ENCODE assay signal across 29 cellular contexts in genomic region chr6:143127941-143128340, GRCh38.
"Had no signal": no experiment of that assay in that cellular context is flagged by ENCODE, and none has a peak within 500 bp of the region (broad histone marks: within the 10 kb centered on the region; RNA-seq: fewer than 3 reads in every experiment).

No MANE protein-coding gene starts in this region.

- H3K27me3 Mint-ChIP-seq: naive thymus-derived CD8-positive, alpha-beta T cell; progenitor cell of endocrine pancreas; stimulated activated naive B cell treated with anti-CD40 and anti-IgM and Interleukin-4, amounts not matched to agents 10 μg/mL and 1 μg/mL and 100 μg/mL, for 72 hours had no signal

- FAIRE-seq: kidney had no signal

- H3K9me3 ChIP-seq: ovary, testis, thyroid gland had no signal

- H3K4me1 ChIP-seq: left lung, lower lobe of right lung, right atrium auricular region, stomach, testis, thyroid gland, transverse colon, upper lobe of left lung, vagina had no signal

- DNase-seq: hypothalamus; immature natural killer cell; kidney; left colon; left lung; lower lobe of right lung; mammary epithelial cell; mesenchymal stem cell; naive thymus-derived CD8-positive, alpha-beta T cell; nucleus accumbens; ovary; stimulated activated CD4-positive, alpha-beta T cell treated with anti-CD3 and anti-CD28 coated beads, Interleukin-12 subunit alpha, Interleukin-12 subunit beta, amount 100 ng/mL, for 4 hours; stimulated activated CD4-positive, alpha-beta T cell treated with anti-CD3 and anti-CD28 coated beads, Interleukin-15, amount 100 ng/mL, for 24 hours; stimulated activated CD4-positive, alpha-beta T cell treated with anti-CD3 and anti-CD28 coated beads, Interleukin-2, amount 100 ng/mL, for 24 hours; stimulated activated CD4-positive, alpha-beta T cell treated with anti-CD3 and anti-CD28 coated beads, Interleukin-4, amount 100 ng/mL, for 1 hour; stimulated activated naive B cell treated with anti-CD40 and anti-IgM and Interleukin-4, amounts not matched to agents 10 μg/mL and 1 μg/mL and 100 μg/mL, for 72 hours; stimulated activated naive CD8-positive, alpha-beta T cell treated with anti-CD3 and anti-CD28 coated beads, Interleukin-15, Interleukin-2, amounts not matched to agents 100 U/mL and 50 U/mL, for 24 hours; stomach; testis; thyroid gland; transverse colon; upper lobe of left lung had no signal

- H3K4me3 ChIP-seq: left lung, lower lobe of right lung, ovary, right atrium auricular region, skin epidermis, stomach, testis, thyroid gland, transverse colon, upper lobe of left lung, vagina had no signal

- ATAC-seq: left colon; left lung; lower lobe of right lung; naive thymus-derived CD8-positive, alpha-beta T cell; sciatic nerve; stimulated activated naive B cell treated with anti-CD40 and anti-IgM and Interleukin-4, amounts not matched to agents 10 μg/mL and 1 μg/mL and 100 μg/mL, for 72 hours; stimulated activated naive CD8-positive, alpha-beta T cell treated with anti-CD3 and anti-CD28 coated beads, Interleukin-15, Interleukin-2, amounts not matched to agents 100 U/mL and 50 U/mL, for 24 hours had no signal

- H3K27ac ChIP-seq: left lung, lower lobe of right lung, ovary, right atrium auricular region, skin epidermis, stomach, testis, thyroid gland, transverse colon, upper lobe of left lung, vagina had no signal

- H3K27me3 ChIP-seq: left lung, ovary, right atrium auricular region, stomach, testis, thyroid gland, transverse colon, upper lobe of left lung, vagina had no signal

- H3K4me1 Mint-ChIP-seq: immature natural killer cell; naive thymus-derived CD8-positive, alpha-beta T cell; nephron; neural crest cell had no signal

- H3K36me3 ChIP-seq: left lung, lower lobe of right lung, ovary, right atrium auricular region, thyroid gland, transverse colon, upper lobe of left lung had no signal

- H3K4me3 Mint-ChIP-seq: immature natural killer cell; naive thymus-derived CD8-positive, alpha-beta T cell; nephron; neural crest cell; stimulated activated naive B cell treated with anti-CD40 and anti-IgM and Interleukin-4, amounts not matched to agents 10 μg/mL and 1 μg/mL and 100 μg/mL, for 72 hours had no signal

- H3K27ac Mint-ChIP-seq: immature natural killer cell; naive thymus-derived CD8-positive, alpha-beta T cell; nephron; progenitor cell of endocrine pancreas; stimulated activated naive B cell treated with anti-CD40 and anti-IgM and Interleukin-4, amounts not matched to agents 10 μg/mL and 1 μg/mL and 100 μg/mL, for 72 hours had no signal
